ENCODE assay signal across 14 cellular contexts in the genomic region with DNA sequence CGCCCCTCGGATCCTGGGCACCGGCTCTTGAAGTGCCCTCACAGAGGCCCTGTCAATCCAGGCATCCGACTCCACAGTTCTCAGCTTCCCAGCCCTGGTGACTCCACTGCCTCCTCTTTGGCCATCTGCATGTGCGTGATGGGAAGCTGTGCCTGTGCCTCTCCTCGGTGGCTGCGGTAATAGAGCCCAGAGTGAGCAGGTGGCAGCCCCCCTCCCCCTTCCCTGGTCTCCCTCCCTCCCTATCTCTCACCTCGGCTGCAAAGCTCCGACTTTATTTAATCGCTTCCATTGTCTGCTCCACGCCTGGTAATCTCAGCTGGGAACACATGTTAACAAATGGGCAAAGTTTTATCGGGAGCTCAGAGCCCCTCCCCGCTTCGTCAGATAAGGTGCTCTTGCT.
DNase-seq lines count a peak whose midpoint lies in the region; TF ChIP-seq lines count a peak whose summit lies in the region.
"Had no signal": no experiment of that assay in that cellular context is flagged by ENCODE, and none has a peak within 500 bp of the region (broad histone marks: within the 10 kb centered on the region; RNA-seq: fewer than 3 reads in every experiment).

No MANE protein-coding gene starts in this region.

- no peak overlapping the region for H3K27ac Mint-ChIP-seq in activated CD4-positive, alpha-beta T cell treated with anti-CD3 and anti-CD28 coated beads, Interleukin-2, amount 10 ng/mL, durations not matched to agents 7 days and 5 days
- H3K27ac Mint-ChIP-seq: T-helper 17 cell had no signal

- intact Hi-C loops in breast epithelium (cut with DNase I; ENCODE audit: low total_unique reads): no loop called here

- H3K4me3 Mint-ChIP-seq in activated CD4-positive, alpha-beta T cell treated with anti-CD3 and anti-CD28 coated beads, Interleukin-2, amount 10 ng/mL, durations not matched to agents 7 days and 5 days: no peak overlapping the region
- H3K4me3 Mint-ChIP-seq: T-helper 17 cell had no signal

- no peak for TF ChIP-seq POLR2A in breast epithelium (IDR thresholded peaks at IDR 0.05)

- no peaks in the 10 kb centered on the region for H3K4me1 ChIP-seq in breast epithelium
- H3K4me1 ChIP-seq: right lobe of liver had no signal

- H3K27ac ChIP-seq in breast epithelium: no peak overlapping the region
- H3K27ac ChIP-seq: C4-2B, epithelial cell of prostate, right lobe of liver had no signal

- no peak for TF ChIP-seq CTCF in breast epithelium (IDR thresholded peaks at IDR 0.05)

- CTCF ChIA-PET in activated CD4-positive, alpha-beta T cell treated with anti-CD3 and anti-CD28 coated beads, Interleukin-2, amount 10 ng/mL, durations not matched to agents 7 days and 5 days (lab: Charles Lee): no interaction called here

- POLR2A ChIA-PET in activated CD4-positive, alpha-beta T cell treated with anti-CD3 and anti-CD28 coated beads, Interleukin-2, amount 10 ng/mL, durations not matched to agents 7 days and 5 days (lab: Charles Lee): no interaction called here

- H3K36me3 Mint-ChIP-seq in activated CD4-positive, alpha-beta T cell treated with anti-CD3 and anti-CD28 coated beads, Interleukin-2, amount 10 ng/mL, durations not matched to agents 7 days and 5 days (ENCODE audit: low read depth): no peaks in the 10 kb centered on the region

- peaks cover 13% of the 10 kb centered on the region for H3K27me3 Mint-ChIP-seq in activated CD4-positive, alpha-beta T cell treated with anti-CD3 and anti-CD28 coated beads, Interleukin-2, amount 10 ng/mL, durations not matched to agents 7 days and 5 days

- H3K9me3 Mint-ChIP-seq in activated CD4-positive, alpha-beta T cell treated with anti-CD3 and anti-CD28 coated beads, Interleukin-2, amount 10 ng/mL, durations not matched to agents 7 days and 5 days: no peaks in the 10 kb centered on the region

- no peaks in the 10 kb centered on the region for H3K9me3 ChIP-seq in breast epithelium
- H3K9me3 ChIP-seq: right lobe of liver had no signal

- H3K27me3 ChIP-seq in breast epithelium: peaks cover 0 to 36% of the 10 kb centered on the region in 2 donors
- H3K27me3 ChIP-seq: right lobe of liver had no signal

- H3K4me1 Mint-ChIP-seq in activated CD4-positive, alpha-beta T cell treated with anti-CD3 and anti-CD28 coated beads, Interleukin-2, amount 10 ng/mL, durations not matched to agents 7 days and 5 days: no peaks in the 10 kb centered on the region

- H3K36me3 ChIP-seq in breast epithelium: no peaks in the 10 kb centered on the region
- H3K36me3 ChIP-seq: right lobe of liver had no signal

- peak; percentile 35 to 85 (median 66) for DNase-seq in NCI-H1417 (lab: John Stamatoyannopoulos, UW)
- DNase-seq in NCI-H1417 treated with DMSO at 0.1 percent for 48 hours (lab: John Stamatoyannopoulos, UW): no peak
- DNase-seq in NCI-H2171 treated with DMSO at 0.1 percent for 48 hours (lab: John Stamatoyannopoulos, UW): peak; percentile 96
- peak; percentile 67 for DNase-seq in SHP77 treated with DMSO at 0.1 percent for 48 hours (lab: John Stamatoyannopoulos, UW)
- DNase-seq in retina: peak; percentile 48
- no peak for DNase-seq in breast epithelium (ENCODE audit: low spot score in 2 of 2)
- no peak for DNase-seq in NOMO-1 (lab: John Stamatoyannopoulos, UW; ENCODE audit: unreplicated experiment in 2 of 2)
- DNase-seq in activated CD4-positive, alpha-beta T cell treated with anti-CD3 and anti-CD28 coated beads, Interleukin-2, amount 10 ng/mL, durations not matched to agents 7 days and 5 days: no peak
- DNase-seq: 8988T; activated CD4-positive, CD25-positive, alpha-beta regulatory T cell treated with anti-CD3 and anti-CD28 coated beads, Interleukin-2, amount 50 U/mL, for 72 hours; right lobe of liver; T-helper 17 cell had no signal

- no peak overlapping the region for H3K4me3 ChIP-seq in breast epithelium
- H3K4me3 ChIP-seq: right lobe of liver had no signal

Comparison
In these comparisons a context has a peak if more than half of its experiments do, and no peak if none do; other contexts are left out.
1. DNase-seq: peak in NCI-H1417 (3 of 3), NCI-H2171 treated with DMSO at 0.1 percent for 48 hours (single experiment), SHP77 treated with DMSO at 0.1 percent for 48 hours (single experiment) and retina (single experiment); none in NCI-H1417 treated with DMSO at 0.1 percent for 48 hours (single experiment), breast epithelium (0 of 2), NOMO-1 (0 of 2) and activated CD4-positive, alpha-beta T cell treated with anti-CD3 and anti-CD28 coated beads, Interleukin-2, amount 10 ng/mL, durations not matched to agents 7 days and 5 days (single experiment).